Comparison of ENCODE assay signal across 9 cellular contexts in the genomic region with DNA sequence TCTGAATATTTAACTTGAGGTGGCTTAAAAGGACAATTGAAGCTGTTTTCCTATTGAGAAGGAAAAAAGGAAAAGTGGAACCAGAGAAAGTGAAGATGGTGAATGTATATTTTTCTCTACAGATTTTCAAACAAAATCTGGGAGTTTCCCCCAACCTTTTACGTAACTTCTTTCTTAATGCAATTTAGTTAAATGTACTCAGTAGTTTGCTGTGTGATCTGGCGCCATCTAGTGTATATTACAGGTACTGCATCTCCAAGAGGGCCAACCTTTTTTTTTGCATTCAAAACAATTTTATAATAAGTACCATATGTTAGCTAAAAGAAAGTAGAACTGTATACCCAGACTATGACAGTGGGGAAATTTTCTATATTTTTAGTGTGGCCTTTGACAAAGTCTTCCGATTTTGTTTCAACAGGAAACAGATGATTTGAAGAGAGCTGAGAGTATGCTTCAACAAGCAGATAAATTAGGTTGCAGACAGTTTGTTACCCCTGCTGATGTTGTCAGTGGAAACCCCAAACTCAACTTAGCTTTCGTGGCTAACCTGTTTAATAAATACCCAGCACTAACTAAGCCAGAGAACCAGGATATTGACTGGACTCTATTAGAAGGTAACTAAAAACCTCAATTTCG.
DNase-seq lines count a peak whose midpoint lies in the region; ATAC-seq, FAIRE-seq and TF ChIP-seq lines count a peak whose summit lies in the region.
"Had no signal": no experiment of that assay in that cellular context is flagged by ENCODE, and none has a peak within 500 bp of the region (broad histone marks: within the 10 kb centered on the region; RNA-seq: fewer than 3 reads in every experiment).

No MANE protein-coding gene starts in this region.

- no peaks in the 10 kb centered on the region for H3K27me3 Mint-ChIP-seq in H9 (ENCODE audit: low read depth)

- H3K27ac Mint-ChIP-seq in H9: peak overlapping the region in 1 of 3 experiments; percentile 81; a peak in 2 of 7 replicates

- no peak overlapping the region for H3K18ac ChIP-seq in H9 (ENCODE audit: insufficient read length, low read depth, low read length)

- BruUV-seq in K562 (replicated peaks; lab: Mats Ljungman, UMichigan): no TSS peak

- no peaks in the 10 kb centered on the region for H3K9me3 ChIP-seq in H9 (ENCODE audit: control insufficient read depth, low read depth, low read length)
- H3K9me3 ChIP-seq in K562 (replicated peaks; ENCODE audit: control insufficient read depth, insufficient read depth, low read depth, low read length): no peaks in the 10 kb centered on the region
- H3K9me3 ChIP-seq: BLaER1 had no signal

- TF ChIP-seq RAD21 in K562 (CRISPR knock-in tag; conservative IDR thresholded peaks at IDR 0.05 in 1 of 2, IDR thresholded peaks at IDR 0.05 in 1 of 2): peak; percentile 52 to 71

- no CpG with 5 or more reads among the region's 5 CpGs for WGBS in H9 (ENCODE audit: extremely low coverage, insufficient read length, low lambda C conversion rate)
- 3% methylated on average over 5 of the region's 5 CpGs for WGBS in K562 (ENCODE audit: insufficient coverage, low coverage, missing lambda C conversion rate)

- H3K4me2 ChIP-seq in H9 (ENCODE audit: insufficient read depth, insufficient read length, low read length) (no peak overlapping the region), K562 (ENCODE audit: insufficient read depth, low read length) (no peak overlapping the region)
- H3K4me2 ChIP-seq: BLaER1 had no signal

- intact Hi-C loops in K562 (cut with micrococcal nuclease): loop anchor here (1.0 to 10.0 kb wide), 2 partner anchors 313 to 418 kb away; no protein-coding TSS in a partner anchor

- no peak overlapping the region for H2AK5ac ChIP-seq in H9 (ENCODE audit: insufficient read length, low read length)

- no peak for TF ChIP-seq POLR2A in K562 (conservative IDR thresholded peaks at IDR 0.05)

- FAIRE-seq in K562 (lab: Jason Lieb, UNC) (peak; percentile 64), islet of Langerhans (lab: Jason Lieb, UNC) (peak; percentile 93)

- H3K36me3 ChIP-seq in K562 (ENCODE audit: control insufficient read depth, insufficient read depth, low read length): no peaks in the 10 kb centered on the region

- H2AFZ ChIP-seq in H9 (ENCODE audit: low read length) (no peak overlapping the region), K562 (ENCODE audit: low read depth, low read length) (no peak overlapping the region)

- in situ Hi-C loops in K562 (cut with MboI): no loop called here

- H3K4ac ChIP-seq in H9 (ENCODE audit: low read depth, low read length): no peak overlapping the region

- no peaks in the 10 kb centered on the region for H3K23me2 ChIP-seq in H9 (ENCODE audit: insufficient read length, low read depth, low read length, poor library complexity, severe bottlenecking)

- H3K4me1 ChIP-seq in H9 (ENCODE audit: insufficient read depth, low read length): peaks cover 5% of the 10 kb centered on the region; the same call in 1 of the 2 replicates
- no peaks in the 10 kb centered on the region for H3K4me1 ChIP-seq in K562 (replicated peaks in 1 of 2; ENCODE audit: control insufficient read depth in 2 of 2, insufficient read depth in 2 of 2, low read length in 2 of 2)

- H4K91ac ChIP-seq in H9 (ENCODE audit: insufficient read length, low read depth, low read length): no peak overlapping the region

- H4K8ac ChIP-seq in H9 (replicated peaks; ENCODE audit: insufficient read length, low read depth, low read length): no peak overlapping the region

- no peak overlapping the region for H4K5ac ChIP-seq in H9 (ENCODE audit: insufficient read length, low read depth, low read length)

- no peak overlapping the region for H2BK20ac ChIP-seq in H9 (ENCODE audit: low read depth, low read length, poor library complexity, severe bottlenecking)

- no peak for TF ChIP-seq EP300 in K562 (IDR thresholded peaks at IDR 0.05; ENCODE audit: low read length)

- no peaks in the 10 kb centered on the region; a peak in 1 of 5 replicates for H3K9me3 Mint-ChIP-seq in H9

- H3K27ac ChIP-seq in H9 (ENCODE audit: insufficient read length, low read depth, low read length): no peak overlapping the region
- no peak overlapping the region for H3K27ac ChIP-seq in K562 (ENCODE audit: extremely low read depth, low read depth, low read length)
- H3K27ac ChIP-seq: BLaER1 had no signal

- H3K4me3 ChIP-seq in K562: no peak overlapping the region
- H3K4me3 ChIP-seq: BLaER1 had no signal

- H3K79me1 ChIP-seq in H9 (ENCODE audit: insufficient read depth, low read depth, low read length, poor library complexity, severe bottlenecking): no peaks in the 10 kb centered on the region

- H3K27me3 ChIP-seq in H9 (ENCODE audit: insufficient read depth, low read length): no peaks in the 10 kb centered on the region
- no peaks in the 10 kb centered on the region for H3K27me3 ChIP-seq in K562 (ENCODE audit: control insufficient read depth in 2 of 2, insufficient read depth in 2 of 2, low read length in 2 of 2)

- H4K20me1 ChIP-seq in H9 (ENCODE audit: control insufficient read depth, insufficient read depth, insufficient read length): no peaks in the 10 kb centered on the region
- H4K20me1 ChIP-seq in K562 (replicated peaks; ENCODE audit: control insufficient read depth, insufficient read depth, low read length): no peaks in the 10 kb centered on the region

- DNase-seq in DMS79 treated with DMSO at 0.1 percent for 48 hours (lab: John Stamatoyannopoulos, UW): peak; percentile 9
- no peak for DNase-seq in DMS79 (lab: John Stamatoyannopoulos, UW)
- DNase-seq in H9: no peak
- peak; percentile 37 for DNase-seq in NCI-H82 treated with DMSO at 0.1 percent for 48 hours (lab: John Stamatoyannopoulos, UW; ENCODE audit: unreplicated experiment)
- peak; percentile 14 to 53 (median 35) for DNase-seq in K562 (ENCODE audit: extremely low read depth in 1 of 4, low spot score in 3 of 4)
- DNase-seq in stimulated activated naive CD8-positive, alpha-beta T cell treated with anti-CD3 and anti-CD28 coated beads, Interleukin-15, Interleukin-2, amounts not matched to agents 100 U/mL and 50 U/mL, for 24 hours: peak; percentile 8

- H3K79me2 ChIP-seq in H9 (ENCODE audit: insufficient read depth, low read length) (no peaks in the 10 kb centered on the region), K562 (ENCODE audit: control insufficient read depth, insufficient read depth, low read length) (no peaks in the 10 kb centered on the region)

- H3K4me3 Mint-ChIP-seq in H9: no peak overlapping the region

- CTCF ChIA-PET in K562 (lab: Yijun Ruan, JAX; ENCODE audit: low intra/inter-chr PET ratio): interaction anchor here (1.6 kb wide), 1 partner anchor 313 kb away, joined by 9 read pairs; no protein-coding TSS in a partner anchor

- no peak overlapping the region for H2BK15ac ChIP-seq in H9 (ENCODE audit: low read depth, low read length)

- H3K36me3 Mint-ChIP-seq in H9 (ENCODE audit: insufficient read depth in 1 of 3, low read depth in 3 of 3): peaks cover 48 to 77% (median 69%) of the 10 kb centered on the region in 3 experiments

- H3K9me1 ChIP-seq in K562 (ENCODE audit: control insufficient read depth, insufficient read depth, low read length): no peaks in the 10 kb centered on the region

- H3K9ac ChIP-seq in H9 (ENCODE audit: extremely low read depth, insufficient read length, low read length) (no peak overlapping the region), K562 (ENCODE audit: insufficient read depth in 1 of 2, low read depth in 2 of 2, low read length in 2 of 2) (no peak overlapping the region)
- H3K9ac ChIP-seq: BLaER1 had no signal

- H2BK5ac ChIP-seq in H9 (ENCODE audit: insufficient read length, low read length): no peak overlapping the region

- ATAC-seq in K562 (no peak), HG03108 (IDR thresholded peaks at IDR 0.05; ENCODE audit: unreplicated experiment) (no peak)
- ATAC-seq in stimulated activated naive CD8-positive, alpha-beta T cell treated with anti-CD3 and anti-CD28 coated beads, Interleukin-15, Interleukin-2, amounts not matched to agents 100 U/mL and 50 U/mL, for 24 hours: no peak

- POLR2A ChIA-PET in K562 (lab: Yijun Ruan, JAX): no interaction called here

- no peak overlapping the region for H3K14ac ChIP-seq in H9 (ENCODE audit: insufficient read depth, low read length)

- H2BK120ac ChIP-seq in H9 (ENCODE audit: low read depth, low read length, poor library complexity, severe bottlenecking): no peak overlapping the region

- no peak overlapping the region for H3T11ph ChIP-seq in H9 (ENCODE audit: low read length)

- peak; percentile 99 for TF ChIP-seq CTCF in H9 (conservative IDR thresholded peaks at IDR 0.05)
- peak; percentile 24 to 81 (median 62); a peak in 5 of 6 replicates for TF ChIP-seq CTCF in K562 (IDR thresholded peaks at IDR 0.05 in 2 of 3, conservative IDR thresholded peaks at IDR 0.05 in 1 of 3; ENCODE audit: insufficient read depth in 2 of 3, low read depth in 1 of 3, low read length in 3 of 3)

- H3K4me1 Mint-ChIP-seq in H9: peaks cover 29 to 35% of the 10 kb centered on the region in 2 experiments

- no peak overlapping the region for H3K23ac ChIP-seq in H9 (ENCODE audit: insufficient read length, low read depth, low read length)

- no peak overlapping the region for H2BK12ac ChIP-seq in H9 (ENCODE audit: insufficient read length, low read depth, low read length)

- no peak overlapping the region for H3K56ac ChIP-seq in H9 (ENCODE audit: insufficient read length, low read depth, low read length)

TF ChIP-seq in K562, 482 proteins besides CTCF, POLR2A, EP300 and RAD21:
- TF ChIP-seq SMC3 (conservative IDR thresholded peaks at IDR 0.05; ENCODE audit: insufficient read depth, low read depth, low read length) (0 out of 2 replicates have a peak, but pooled peaks have one; percentile 23), RBM17 (IDR thresholded peaks at IDR 0.05; ENCODE audit: borderline replicate concordance, low read depth, low read length) (no peak), ZNF384 (IDR thresholded peaks at IDR 0.05; ENCODE audit: low read depth, low read length) (peak; percentile 54; the same call in 1 of the 2 replicates)
- TF ChIP-seq, protein P1, sequence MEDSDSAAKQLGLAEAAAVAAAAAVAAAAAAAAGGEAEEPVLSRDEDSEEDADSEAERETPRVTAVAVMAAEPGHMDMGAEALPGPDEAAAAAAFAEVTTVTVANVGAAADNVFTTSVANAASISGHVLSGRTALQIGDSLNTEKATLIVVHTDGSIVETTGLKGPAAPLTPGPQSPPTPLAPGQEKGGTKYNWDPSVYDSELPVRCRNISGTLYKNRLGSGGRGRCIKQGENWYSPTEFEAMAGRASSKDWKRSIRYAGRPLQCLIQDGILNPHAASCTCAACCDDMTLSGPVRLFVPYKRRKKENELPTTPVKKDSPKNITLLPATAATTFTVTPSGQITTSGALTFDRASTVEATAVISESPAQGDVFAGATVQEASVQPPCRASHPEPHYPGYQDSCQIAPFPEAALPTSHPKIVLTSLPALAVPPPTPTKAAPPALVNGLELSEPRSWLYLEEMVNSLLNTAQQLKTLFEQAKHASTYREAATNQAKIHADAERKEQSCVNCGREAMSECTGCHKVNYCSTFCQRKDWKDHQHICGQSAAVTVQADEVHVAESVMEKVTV (CRISPR knock-in tag; IDR thresholded peaks at IDR 0.05): peak; percentile 49; the same call in 1 of the 2 replicates

Comparison
In these comparisons a context has a peak if more than half of its experiments do, and no peak if none do; other contexts are left out.
1. DNase-seq: peak in DMS79 treated with DMSO at 0.1 percent for 48 hours (single experiment), NCI-H82 treated with DMSO at 0.1 percent for 48 hours (single experiment), K562 (4 of 4) and stimulated activated naive CD8-positive, alpha-beta T cell treated with anti-CD3 and anti-CD28 coated beads, Interleukin-15, Interleukin-2, amounts not matched to agents 100 U/mL and 50 U/mL, for 24 hours (single experiment); none in DMS79 (single experiment) and H9 (single experiment).